In the genomic region with DNA sequence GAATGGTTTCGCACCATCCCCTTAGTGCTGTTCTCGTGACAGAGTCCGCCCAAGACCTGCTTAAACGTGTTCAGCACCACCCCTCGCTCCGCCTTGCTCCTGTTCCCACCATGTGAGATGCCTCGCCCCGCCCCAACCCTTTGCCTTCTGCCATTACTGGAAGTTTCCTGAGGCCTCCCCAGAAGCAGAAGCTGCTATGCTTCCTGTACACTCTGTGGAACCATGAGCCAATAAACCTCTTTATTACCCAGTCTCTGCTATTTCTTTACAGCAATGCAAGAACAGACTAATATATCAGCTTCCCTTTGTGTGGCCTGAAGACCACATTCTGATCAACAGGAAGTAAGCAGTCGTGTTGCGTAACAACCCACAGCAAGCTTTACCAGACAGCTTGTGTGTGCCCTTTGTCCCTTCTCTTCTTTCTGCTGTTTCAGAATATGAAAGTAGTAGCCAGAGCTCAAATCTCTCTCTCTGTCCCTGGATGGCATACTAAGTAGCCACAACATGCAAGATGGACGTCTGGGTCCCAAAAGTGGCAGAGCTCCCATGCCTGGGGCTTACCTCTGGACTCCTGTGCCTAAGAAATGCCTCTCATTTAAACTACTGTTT, we compare ENCODE assay signal across 1 cellular context.
A peak's percentile ranks its signal among the peaks of the same experiment; 100 is the strongest.
TF ChIP-seq lines count a peak whose summit lies in the region.

No MANE protein-coding gene starts in this region.

TF ChIP-seq in HepG2, 621 proteins besides CTCF, POLR2A, EP300 and RAD21 (continued from another document and continues in another):
- 0 out of 2 replicates have a peak, but pooled peaks have one; percentile 60 for TF ChIP-seq ZSCAN5A (CRISPR knock-in tag; IDR thresholded peaks at IDR 0.05; ENCODE audit: borderline replicate concordance)
- no peak for TF ChIP-seq ZFYVE20 (CRISPR knock-in tag; IDR thresholded peaks at IDR 0.05; ENCODE audit: borderline replicate concordance, low read depth)
- peak; percentile 76 for TF ChIP-seq POGZ (CRISPR knock-in tag; IDR thresholded peaks at IDR 0.05)
- TF ChIP-seq PAXIP1 (CRISPR knock-in tag; conservative IDR thresholded peaks at IDR 0.05): peak; percentile 83
- TF ChIP-seq FOXA3 (CRISPR knock-in tag; IDR thresholded peaks at IDR 0.05): peak; percentile 76
- 0 out of 2 replicates have a peak, but pooled peaks have one; percentile 48 for TF ChIP-seq ZNF724P (CRISPR knock-in tag; IDR thresholded peaks at IDR 0.05; ENCODE audit: borderline replicate concordance)
- TF ChIP-seq, protein P1, sequence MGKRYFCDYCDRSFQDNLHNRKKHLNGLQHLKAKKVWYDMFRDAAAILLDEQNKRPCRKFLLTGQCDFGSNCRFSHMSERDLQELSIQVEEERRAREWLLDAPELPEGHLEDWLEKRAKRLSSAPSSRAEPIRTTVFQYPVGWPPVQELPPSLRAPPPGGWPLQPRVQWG (CRISPR knock-in tag; IDR thresholded peaks at IDR 0.05; ENCODE audit: borderline replicate concordance, low read depth): no peak
- TF ChIP-seq ZFP82 (CRISPR knock-in tag; IDR thresholded peaks at IDR 0.05; ENCODE audit: borderline replicate concordance): no peak
- no peak for TF ChIP-seq NCOA1 (CRISPR knock-in tag; IDR thresholded peaks at IDR 0.05)
- TF ChIP-seq ZSCAN12 (CRISPR knock-in tag; IDR thresholded peaks at IDR 0.05): no peak
- no peak for TF ChIP-seq GMEB2 (CRISPR knock-in tag; IDR thresholded peaks at IDR 0.05; ENCODE audit: low read depth)
- no peak for TF ChIP-seq NFIB (CRISPR knock-in tag; IDR thresholded peaks at IDR 0.05; ENCODE audit: borderline replicate concordance)
- TF ChIP-seq, protein P2, sequence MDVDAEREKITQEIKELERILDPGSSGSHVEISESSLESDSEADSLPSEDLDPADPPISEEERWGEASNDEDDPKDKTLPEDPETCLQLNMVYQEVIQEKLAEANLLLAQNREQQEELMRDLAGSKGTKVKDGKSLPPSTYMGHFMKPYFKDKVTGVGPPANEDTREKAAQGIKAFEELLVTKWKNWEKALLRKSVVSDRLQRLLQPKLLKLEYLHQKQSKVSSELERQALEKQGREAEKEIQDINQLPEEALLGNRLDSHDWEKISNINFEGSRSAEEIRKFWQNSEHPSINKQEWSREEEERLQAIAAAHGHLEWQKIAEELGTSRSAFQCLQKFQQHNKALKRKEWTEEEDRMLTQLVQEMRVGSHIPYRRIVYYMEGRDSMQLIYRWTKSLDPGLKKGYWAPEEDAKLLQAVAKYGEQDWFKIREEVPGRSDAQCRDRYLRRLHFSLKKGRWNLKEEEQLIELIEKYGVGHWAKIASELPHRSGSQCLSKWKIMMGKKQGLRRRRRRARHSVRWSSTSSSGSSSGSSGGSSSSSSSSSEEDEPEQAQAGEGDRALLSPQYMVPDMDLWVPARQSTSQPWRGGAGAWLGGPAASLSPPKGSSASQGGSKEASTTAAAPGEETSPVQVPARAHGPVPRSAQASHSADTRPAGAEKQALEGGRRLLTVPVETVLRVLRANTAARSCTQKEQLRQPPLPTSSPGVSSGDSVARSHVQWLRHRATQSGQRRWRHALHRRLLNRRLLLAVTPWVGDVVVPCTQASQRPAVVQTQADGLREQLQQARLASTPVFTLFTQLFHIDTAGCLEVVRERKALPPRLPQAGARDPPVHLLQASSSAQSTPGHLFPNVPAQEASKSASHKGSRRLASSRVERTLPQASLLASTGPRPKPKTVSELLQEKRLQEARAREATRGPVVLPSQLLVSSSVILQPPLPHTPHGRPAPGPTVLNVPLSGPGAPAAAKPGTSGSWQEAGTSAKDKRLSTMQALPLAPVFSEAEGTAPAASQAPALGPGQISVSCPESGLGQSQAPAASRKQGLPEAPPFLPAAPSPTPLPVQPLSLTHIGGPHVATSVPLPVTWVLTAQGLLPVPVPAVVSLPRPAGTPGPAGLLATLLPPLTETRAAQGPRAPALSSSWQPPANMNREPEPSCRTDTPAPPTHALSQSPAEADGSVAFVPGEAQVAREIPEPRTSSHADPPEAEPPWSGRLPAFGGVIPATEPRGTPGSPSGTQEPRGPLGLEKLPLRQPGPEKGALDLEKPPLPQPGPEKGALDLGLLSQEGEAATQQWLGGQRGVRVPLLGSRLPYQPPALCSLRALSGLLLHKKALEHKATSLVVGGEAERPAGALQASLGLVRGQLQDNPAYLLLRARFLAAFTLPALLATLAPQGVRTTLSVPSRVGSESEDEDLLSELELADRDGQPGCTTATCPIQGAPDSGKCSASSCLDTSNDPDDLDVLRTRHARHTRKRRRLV (CRISPR knock-in tag; IDR thresholded peaks at IDR 0.05): no peak
- no peak for TF ChIP-seq NFYB (CRISPR knock-in tag; IDR thresholded peaks at IDR 0.05)
- no peak for TF ChIP-seq BRF2 (CRISPR knock-in tag; IDR thresholded peaks at IDR 0.05)
- TF ChIP-seq KIAA2018 (CRISPR knock-in tag; IDR thresholded peaks at IDR 0.05; ENCODE audit: borderline replicate concordance): no peak
- TF ChIP-seq ZNF251 (CRISPR knock-in tag; IDR thresholded peaks at IDR 0.05): no peak
- no peak for TF ChIP-seq ZNF777 (CRISPR knock-in tag; IDR thresholded peaks at IDR 0.05)
- TF ChIP-seq SNRNP70 (IDR thresholded peaks at IDR 0.05; ENCODE audit: low read depth, low read length): no peak
